Comparison of ENCODE assay signal across 1 cellular context in genomic region chr11:315051-315481, GRCh38.
TF ChIP-seq lines count a peak whose summit lies in the region.

No MANE protein-coding gene starts in this region.

TF ChIP-seq in SK-N-SH, 30 proteins besides CTCF, POLR2A, EP300 and RAD21:
- TF ChIP-seq ZBTB33 (IDR thresholded peaks at IDR 0.05; ENCODE audit: borderline replicate concordance, low read depth) (no peak), FOXM1 (IDR thresholded peaks at IDR 0.05; ENCODE audit: low read depth) (no peak), MXI1 (IDR thresholded peaks at IDR 0.05; ENCODE audit: low read depth, low read length) (no peak), USF2 (IDR thresholded peaks at IDR 0.05; ENCODE audit: borderline replicate concordance, low read depth, low read length) (no peak), JUND (IDR thresholded peaks at IDR 0.05) (no peak), GABPA (IDR thresholded peaks at IDR 0.05; ENCODE audit: low read depth) (no peak), MEF2A (IDR thresholded peaks at IDR 0.05; ENCODE audit: borderline replicate concordance, low read depth) (no peak), CHD2 (IDR thresholded peaks at IDR 0.05; ENCODE audit: low read length, partially characterized antibody) (no peak), SMC3 (IDR thresholded peaks at IDR 0.05; ENCODE audit: low read depth, low read length) (no peak), REST (IDR thresholded peaks at IDR 0.05; ENCODE audit: low read depth, low read length) (no peak), USF1 (IDR thresholded peaks at IDR 0.05; ENCODE audit: borderline replicate concordance, low read depth) (no peak), FOXJ3 (CRISPR knock-in tag; IDR thresholded peaks at IDR 0.05) (no peak), YY1 (IDR thresholded peaks at IDR 0.05; ENCODE audit: low read depth) (no peak), GATA2 (CRISPR knock-in tag; IDR thresholded peaks at IDR 0.05) (no peak), RFX5 (IDR thresholded peaks at IDR 0.05; ENCODE audit: low read length) (no peak), SIN3A (IDR thresholded peaks at IDR 0.05; ENCODE audit: borderline replicate concordance, low read depth, low read length) (no peak), ELF1 (IDR thresholded peaks at IDR 0.05) (no peak), POLR2AphosphoS5 (IDR thresholded peaks at IDR 0.05; ENCODE audit: low read depth, low read length) (no peak), EZH2phosphoT487 (IDR thresholded peaks at IDR 0.05; ENCODE audit: borderline replicate concordance, low read depth) (no peak)
